ENCODE assay signal across 13 cellular contexts in the genomic region with DNA sequence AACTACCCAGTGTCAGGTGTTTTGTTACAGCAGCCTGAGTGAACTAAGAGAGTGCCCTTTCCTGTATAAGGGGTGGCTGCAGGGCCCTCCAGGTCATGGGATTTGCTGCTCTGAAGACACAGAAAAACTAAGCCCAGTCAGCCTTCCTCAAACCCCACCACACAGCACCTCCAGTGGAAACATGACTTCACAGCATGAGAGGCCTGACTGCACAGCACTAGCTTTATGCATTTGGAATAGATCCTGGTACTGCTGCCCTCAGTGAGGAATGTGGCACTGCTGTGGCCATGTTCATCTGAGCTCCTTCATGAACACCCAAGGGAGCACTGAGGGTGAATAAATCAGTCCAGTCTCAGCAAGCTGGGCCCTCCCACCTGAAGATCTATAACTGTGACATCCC.
A peak's percentile ranks its signal among the peaks of the same experiment; 100 is the strongest.
DNase-seq lines count a peak whose midpoint lies in the region; ATAC-seq and TF ChIP-seq lines count a peak whose summit lies in the region.
"Had no signal": no experiment of that assay in that cellular context is flagged by ENCODE, and none has a peak within 500 bp of the region (broad histone marks: within the 10 kb centered on the region; RNA-seq: fewer than 3 reads in every experiment).

No MANE protein-coding gene starts in this region.

- H3K9me3 Mint-ChIP-seq in HFFc6: no peaks in the 10 kb centered on the region; the same call in 1 of the 2 replicates
- H3K9me3 Mint-ChIP-seq in activated T-cell treated with anti-CD3 and anti-CD28 coated beads, Interleukin-2, amount 50 U/mL, for 4 hours: no peaks in the 10 kb centered on the region
- H3K9me3 Mint-ChIP-seq: activated naive CD8-positive, alpha-beta T cell treated with anti-CD3 and anti-CD28 coated beads for 36 hours had no signal

- H4K20me1 ChIP-seq in Karpas-422 (ENCODE audit: insufficient read depth, low read depth, low read length): no peaks in the 10 kb centered on the region

- peak overlapping the region; percentile 87 for H3K27ac ChIP-seq in C4-2B
- H3K27ac ChIP-seq in Karpas-422 (ENCODE audit: low read length): no peak overlapping the region

- no peaks in the 10 kb centered on the region for H3K79me2 ChIP-seq in Karpas-422 (ENCODE audit: low read length)

- DNase-seq in HFFc6: peak; percentile 17
- no peak for DNase-seq in astrocyte of the cerebellum (ENCODE audit: low read depth)
- DNase-seq in left colon: no peak
- DNase-seq in activated T-cell treated with anti-CD3 and anti-CD28 coated beads, Interleukin-2, amount 50 U/mL, for 4 hours: no peak
- no peak for DNase-seq in Karpas-422
- no peak for DNase-seq in NCI-H748 (lab: John Stamatoyannopoulos, UW; ENCODE audit: unreplicated experiment)
- DNase-seq: activated CD8-positive, alpha-beta memory T cell treated with anti-CD3 and anti-CD28 coated beads for 24 hours; activated naive CD8-positive, alpha-beta T cell treated with anti-CD3 and anti-CD28 coated beads for 36 hours; cortex of kidney; NCI-H2029 treated with DMSO at 0.1 percent for 48 hours; right cardiac atrium had no signal

- H3K4me3 ChIP-seq in astrocyte of the cerebellum (ENCODE audit: low read depth, low read length) (no peak overlapping the region), Karpas-422 (ENCODE audit: low read length) (no peak overlapping the region)

- 0 out of 2 replicates have a peak, but pooled peaks cover 3% of the 10 kb centered on the region for H3K4me1 ChIP-seq in Karpas-422 (ENCODE audit: low read length)

- in situ Hi-C loops in astrocyte of the cerebellum (cut with HindIII; ENCODE audit: low sequenced_read_pairs): no loop called here

- peak; percentile 70 for TF ChIP-seq CTCF in C4-2B (conservative IDR thresholded peaks at IDR 0.05)
- TF ChIP-seq CTCF in HFFc6 (IDR thresholded peaks at IDR 0.05): peak; percentile 47
- TF ChIP-seq CTCF in astrocyte of the cerebellum (IDR thresholded peaks at IDR 0.05; ENCODE audit: low read depth, low read length, missing control alignments): peak; percentile 17

- no peaks in the 10 kb centered on the region for H3K4me1 Mint-ChIP-seq in HFFc6 (ENCODE audit: low read depth)
- no peaks in the 10 kb centered on the region for H3K4me1 Mint-ChIP-seq in activated T-cell treated with anti-CD3 and anti-CD28 coated beads, Interleukin-2, amount 50 U/mL, for 4 hours (ENCODE audit: low read depth)
- H3K4me1 Mint-ChIP-seq: activated naive CD8-positive, alpha-beta T cell treated with anti-CD3 and anti-CD28 coated beads for 36 hours had no signal

- ATAC-seq in left colon (peak; percentile 50), GM19467 (IDR thresholded peaks at IDR 0.05; ENCODE audit: unreplicated experiment) (no peak)
- no peak for ATAC-seq in activated T-cell treated with anti-CD3 and anti-CD28 coated beads, Interleukin-2, amount 50 U/mL, for 4 hours
- ATAC-seq: right cardiac atrium had no signal

- no peak overlapping the region for H3K4me2 ChIP-seq in Karpas-422 (ENCODE audit: low read depth, low read length, poor library complexity, severe bottlenecking)

- no peaks in the 10 kb centered on the region for H3K9me3 ChIP-seq in Karpas-422 (ENCODE audit: low read length)

- H3K9ac ChIP-seq in Karpas-422 (ENCODE audit: low read length): no peak overlapping the region

- intact Hi-C loops in left colon (cut with DNase I, micrococcal nuclease): no loop called here

- H3K27me3 Mint-ChIP-seq in HFFc6 (ENCODE audit: insufficient read depth): peaks cover 17% of the 10 kb centered on the region
- peaks cover 11% of the 10 kb centered on the region for H3K27me3 Mint-ChIP-seq in activated T-cell treated with anti-CD3 and anti-CD28 coated beads, Interleukin-2, amount 50 U/mL, for 4 hours (ENCODE audit: low read depth)

- no peak overlapping the region; the same call in 1 of the 2 replicates for H3K4me3 Mint-ChIP-seq in HFFc6
- H3K4me3 Mint-ChIP-seq in activated T-cell treated with anti-CD3 and anti-CD28 coated beads, Interleukin-2, amount 50 U/mL, for 4 hours: no peak overlapping the region
- H3K4me3 Mint-ChIP-seq: activated naive CD8-positive, alpha-beta T cell treated with anti-CD3 and anti-CD28 coated beads for 36 hours had no signal

- H3K36me3 Mint-ChIP-seq in HFFc6 (ENCODE audit: low read depth): no peaks in the 10 kb centered on the region
- no peaks in the 10 kb centered on the region for H3K36me3 Mint-ChIP-seq in activated T-cell treated with anti-CD3 and anti-CD28 coated beads, Interleukin-2, amount 50 U/mL, for 4 hours (ENCODE audit: insufficient read depth)
- H3K36me3 Mint-ChIP-seq: activated naive CD8-positive, alpha-beta T cell treated with anti-CD3 and anti-CD28 coated beads for 36 hours had no signal

- H3K27me3 ChIP-seq in Karpas-422 (ENCODE audit: low read length): no peaks in the 10 kb centered on the region

- H3K36me3 ChIP-seq in Karpas-422 (ENCODE audit: insufficient read depth, low read length): no peaks in the 10 kb centered on the region

- no peak overlapping the region for H2AFZ ChIP-seq in Karpas-422 (ENCODE audit: low read length)

- no peak overlapping the region for H3K27ac Mint-ChIP-seq in HFFc6
- H3K27ac Mint-ChIP-seq: activated naive CD8-positive, alpha-beta T cell treated with anti-CD3 and anti-CD28 coated beads for 36 hours had no signal

- no peaks in the 10 kb centered on the region for H3K9me2 ChIP-seq in Karpas-422 (replicated peaks; ENCODE audit: insufficient read depth, low read length)

Comparison
In these comparisons a context has a peak if more than half of its experiments do, and no peak if none do; other contexts are left out.
1. CTCF ChIP-seq: peak in every context shown above with its lines; median percentile 70 in C4-2B; 47 in HFFc6; 17 in astrocyte of the cerebellum.